ENCODE assay signal across 2 cellular contexts in the genomic region with DNA sequence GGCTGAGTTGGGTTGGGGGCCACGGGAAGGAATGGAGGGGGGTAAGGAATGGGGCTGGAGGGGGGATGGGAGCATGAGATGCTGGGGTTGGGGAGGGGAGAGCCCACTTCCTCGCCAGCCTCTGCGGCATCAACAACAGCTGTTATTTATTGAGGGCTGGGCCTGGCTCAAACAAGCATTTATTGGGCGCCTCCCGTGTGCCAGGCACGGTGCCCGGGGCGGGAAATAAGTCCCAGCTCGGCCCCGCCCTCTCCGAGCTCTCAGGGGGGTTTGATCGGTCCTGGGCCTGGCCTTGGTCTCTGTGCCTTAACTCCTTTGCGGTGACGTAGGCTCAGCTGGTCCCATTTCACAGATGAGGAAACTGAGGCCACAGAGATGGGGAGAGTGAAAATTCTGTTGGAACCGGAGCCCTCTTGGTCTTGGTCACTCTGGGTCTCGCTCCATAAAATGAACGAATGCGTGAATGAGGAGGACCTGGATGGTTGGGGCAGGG.
TF ChIP-seq lines count a peak whose summit lies in the region.

No MANE protein-coding gene starts in this region.

TF ChIP-seq in IMR-90, 13 proteins besides CTCF, POLR2A, EP300 and RAD21:
- TF ChIP-seq FOS (IDR thresholded peaks at IDR 0.05; ENCODE audit: low read depth, low read length) (no peak), MAZ (IDR thresholded peaks at IDR 0.05; ENCODE audit: borderline replicate concordance, low read depth, low read length) (no peak), CEBPB (IDR thresholded peaks at IDR 0.05; ENCODE audit: low read depth, low read length) (no peak), MXI1 (IDR thresholded peaks at IDR 0.05; ENCODE audit: borderline replicate concordance, low read depth, low read length) (no peak), RFX5 (IDR thresholded peaks at IDR 0.05; ENCODE audit: low read depth, low read length) (no peak), RCOR1 (IDR thresholded peaks at IDR 0.05; ENCODE audit: insufficient replicate concordance, low read length) (no peak), MAFK (IDR thresholded peaks at IDR 0.05; ENCODE audit: low read depth, low read length) (no peak), BHLHE40 (IDR thresholded peaks at IDR 0.05; ENCODE audit: low read depth, low read length) (no peak), CHD1 (IDR thresholded peaks at IDR 0.05; ENCODE audit: low read depth, low read length) (no peak), SMC3 (IDR thresholded peaks at IDR 0.05; ENCODE audit: low read depth, low read length) (no peak), NFE2L2 (IDR thresholded peaks at IDR 0.05; ENCODE audit: low read depth, low read length) (no peak)
- TF ChIP-seq, protein P1, sequence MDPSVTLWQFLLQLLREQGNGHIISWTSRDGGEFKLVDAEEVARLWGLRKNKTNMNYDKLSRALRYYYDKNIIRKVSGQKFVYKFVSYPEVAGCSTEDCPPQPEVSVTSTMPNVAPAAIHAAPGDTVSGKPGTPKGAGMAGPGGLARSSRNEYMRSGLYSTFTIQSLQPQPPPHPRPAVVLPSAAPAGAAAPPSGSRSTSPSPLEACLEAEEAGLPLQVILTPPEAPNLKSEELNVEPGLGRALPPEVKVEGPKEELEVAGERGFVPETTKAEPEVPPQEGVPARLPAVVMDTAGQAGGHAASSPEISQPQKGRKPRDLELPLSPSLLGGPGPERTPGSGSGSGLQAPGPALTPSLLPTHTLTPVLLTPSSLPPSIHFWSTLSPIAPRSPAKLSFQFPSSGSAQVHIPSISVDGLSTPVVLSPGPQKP (IDR thresholded peaks at IDR 0.05; ENCODE audit: borderline replicate concordance, low read depth, low read length), result no peak
- TF ChIP-seq, protein P2, sequence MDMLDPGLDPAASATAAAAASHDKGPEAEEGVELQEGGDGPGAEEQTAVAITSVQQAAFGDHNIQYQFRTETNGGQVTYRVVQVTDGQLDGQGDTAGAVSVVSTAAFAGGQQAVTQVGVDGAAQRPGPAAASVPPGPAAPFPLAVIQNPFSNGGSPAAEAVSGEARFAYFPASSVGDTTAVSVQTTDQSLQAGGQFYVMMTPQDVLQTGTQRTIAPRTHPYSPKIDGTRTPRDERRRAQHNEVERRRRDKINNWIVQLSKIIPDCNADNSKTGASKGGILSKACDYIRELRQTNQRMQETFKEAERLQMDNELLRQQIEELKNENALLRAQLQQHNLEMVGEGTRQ (IDR thresholded peaks at IDR 0.05; ENCODE audit: low read depth, low read length), result no peak

TF ChIP-seq in H1, 55 proteins besides CTCF, POLR2A, EP300 and RAD21:
- no peak for TF ChIP-seq EZH2 (IDR thresholded peaks at IDR 0.05; ENCODE audit: low read depth, low read length, severe bottlenecking)
- TF ChIP-seq KDM4A (IDR thresholded peaks at IDR 0.05; ENCODE audit: low read depth, low read length, severe bottlenecking), result no peak
- TF ChIP-seq SP1 (IDR thresholded peaks at IDR 0.05; ENCODE audit: low read depth, low read length), result 0 out of 2 replicates have a peak, but pooled peaks have one; percentile 6
- TF ChIP-seq HDAC6 (IDR thresholded peaks at IDR 0.05; ENCODE audit: low read depth, low read length), result no peak
- TF ChIP-seq, protein P3, sequence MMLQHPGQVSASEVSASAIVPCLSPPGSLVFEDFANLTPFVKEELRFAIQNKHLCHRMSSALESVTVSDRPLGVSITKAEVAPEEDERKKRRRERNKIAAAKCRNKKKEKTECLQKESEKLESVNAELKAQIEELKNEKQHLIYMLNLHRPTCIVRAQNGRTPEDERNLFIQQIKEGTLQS (IDR thresholded peaks at IDR 0.05; ENCODE audit: insufficient read depth, low read depth, low read length), result no peak
- no peak for TF ChIP-seq JUND (IDR thresholded peaks at IDR 0.05; ENCODE audit: low read length)
- TF ChIP-seq CTBP2 (IDR thresholded peaks at IDR 0.05; ENCODE audit: borderline replicate concordance, insufficient read depth, insufficient read length, low read length), result no peak
- peak; percentile 98 for TF ChIP-seq KDM1A (IDR thresholded peaks at IDR 0.05; ENCODE audit: borderline replicate concordance, low read length)
- TF ChIP-seq HDAC2 (IDR thresholded peaks at IDR 0.05; ENCODE audit: borderline replicate concordance in 1 of 2, low read depth in 2 of 2, low read length in 2 of 2), result peak in 1 of 2 experiments; percentile 97; a peak in 2 of 4 replicates
